ENCODE assay signal across 21 cellular contexts in genomic region chr20:47557218-47557617, GRCh38. TPM values are rescaled to one million over a fixed set of nuclear protein-coding genes. Genes with fewer than 3 reads are reported as not detected.
DNase-seq lines count a peak whose midpoint lies in the region; ATAC-seq, FAIRE-seq and TF ChIP-seq lines count a peak whose summit lies in the region.
"Had no signal": no experiment of that assay in that cellular context is flagged by ENCODE, and none has a peak within 500 bp of the region (broad histone marks: within the 10 kb centered on the region; RNA-seq: fewer than 3 reads in every experiment).

No MANE protein-coding gene starts in this region.

- 78% methylated on average over 2 of the region's 2 CpGs for WGBS in A549 (ENCODE audit: missing lambda C conversion rate)
- 70% methylated on average over 2 of the region's 2 CpGs for WGBS in HUES64

- H4K20me1 ChIP-seq in SU-DHL-6 (ENCODE audit: low read depth, low read length) = peaks cover 53% of the 10 kb centered on the region

- H3K4me1 Mint-ChIP-seq in naive B cell = peaks cover 29 to 80% (median 65%) of the 10 kb centered on the region in 3 donors

- peak overlapping the region; percentile 10; the same call in 1 of the 3 replicates for H3K4me2 ChIP-seq in A549
- peak overlapping the region; percentile 29 for H3K4me2 ChIP-seq in SU-DHL-6 (ENCODE audit: low read depth, low read length, poor library complexity, severe bottlenecking)

- ATAC-seq in A549 (no peak), naive B cell (ENCODE audit: low read depth in 2 of 2) (no peak), HG03280 (IDR thresholded peaks at IDR 0.05; ENCODE audit: unreplicated experiment) (no peak)

- peaks cover 0 to 3% (median 0%) of the 10 kb centered on the region in 7 donors for H3K9me3 Mint-ChIP-seq in naive B cell
- H3K9me3 Mint-ChIP-seq: HFFc6 had no signal

- no peak for TF ChIP-seq POLR2A in A549 (IDR thresholded peaks at IDR 0.05; ENCODE audit: low read length)

- no peaks in the 10 kb centered on the region for H3K27me3 ChIP-seq in HUES64 (ENCODE audit: insufficient read depth, low read length)
- H3K27me3 ChIP-seq in SU-DHL-6 (ENCODE audit: low read length) = no peaks in the 10 kb centered on the region
- no peaks in the 10 kb centered on the region for H3K27me3 ChIP-seq in dorsolateral prefrontal cortex

- POLR2A ChIA-PET in A549 (lab: Yijun Ruan, JAX) = no interaction called here

- H3K4me3 Mint-ChIP-seq in naive B cell = no peak overlapping the region

- no peak for TF ChIP-seq EP300 in A549 (IDR thresholded peaks at IDR 0.05)

- H3K4me1 ChIP-seq in A549 = peaks cover 61% of the 10 kb centered on the region
- H3K4me1 ChIP-seq in HUES64 (ENCODE audit: insufficient read depth, low read length) = peaks cover 38% of the 10 kb centered on the region

- H2AFZ ChIP-seq in SU-DHL-6 (ENCODE audit: low read depth, low read length, severe bottlenecking) = no peak overlapping the region

- H3K9me3 ChIP-seq in A549 = no peaks in the 10 kb centered on the region
- no peaks in the 10 kb centered on the region for H3K9me3 ChIP-seq in HUES64 (ENCODE audit: insufficient read depth, low read depth, low read length)
- H3K9me3 ChIP-seq in SU-DHL-6 (ENCODE audit: insufficient read depth, low read length) = no peaks in the 10 kb centered on the region; the same call in 1 of the 2 replicates
- H3K9me3 ChIP-seq: Caco-2 had no signal

- DNase-seq in A549 (ENCODE audit: low read depth in 1 of 2, low spot score in 1 of 2) (no peak), naive B cell (no peak), CD1c-positive myeloid dendritic cell (ENCODE audit: extremely low spot score) (no peak), NCI-H2029 (lab: John Stamatoyannopoulos, UW) (no peak), dorsolateral prefrontal cortex (no peak)
- DNase-seq: Caco-2, DMS79, HFFc6, NCI-H1436, NCI-H2081 treated with DMSO at 0.1 percent for 48 hours, NCI-H226, SHP77 had no signal

- H3K27me3 Mint-ChIP-seq in naive B cell = no peaks in the 10 kb centered on the region

- peaks cover 0 to 10% of the 10 kb centered on the region in 2 donors for H3K36me3 Mint-ChIP-seq in naive B cell

- H3K27ac ChIP-seq in A549 = no peak overlapping the region
- peak overlapping the region; percentile 62; the same call in 1 of the 2 replicates for H3K27ac ChIP-seq in HUES64 (ENCODE audit: low read depth, low read length)
- peak overlapping the region; percentile 32; the same call in 1 of the 2 replicates for H3K27ac ChIP-seq in SU-DHL-6 (ENCODE audit: low read depth, low read length)
- H3K27ac ChIP-seq in dorsolateral prefrontal cortex = no peak overlapping the region
- H3K27ac ChIP-seq: C4-2B had no signal

- CTCF ChIA-PET in A549 (lab: Yijun Ruan, JAX) = interaction anchor here (0.6 to 1.0 kb wide), 3 partner anchors 14 to 277 kb away, joined by 3 read pairs; no protein-coding TSS in a partner anchor

- H3K4me3 ChIP-seq in A549 = no peak overlapping the region
- peak overlapping the region; percentile 3; the same call in 1 of the 2 replicates for H3K4me3 ChIP-seq in HUES64 (ENCODE audit: low read length)
- no peak overlapping the region for H3K4me3 ChIP-seq in SU-DHL-6 (ENCODE audit: insufficient read depth, low read length, poor library complexity, severe bottlenecking)
- H3K4me3 ChIP-seq in dorsolateral prefrontal cortex = no peak overlapping the region

- TF ChIP-seq CTCF in A549 (IDR thresholded peaks at IDR 0.05) = no peak
- no peak for TF ChIP-seq CTCF in SU-DHL-6 (IDR thresholded peaks at IDR 0.05; ENCODE audit: insufficient read depth, low read length, poor library complexity, severe bottlenecking)
- TF ChIP-seq CTCF in dorsolateral prefrontal cortex (IDR thresholded peaks at IDR 0.05 in 54 of 56, conservative IDR thresholded peaks at IDR 0.05 in 2 of 56; ENCODE audit: low read depth in 1 of 56, partially characterized antibody in 56 of 56) = no peak

- H3K36me3 ChIP-seq in HUES64 (ENCODE audit: insufficient read depth, low read length) (no peaks in the 10 kb centered on the region; the same call in 1 of the 2 replicates), SU-DHL-6 (ENCODE audit: low read length) (peaks cover 12% of the 10 kb centered on the region)

- no peaks in the 10 kb centered on the region for H3K9me2 ChIP-seq in SU-DHL-6 (replicated peaks; ENCODE audit: insufficient read depth, low read length)

- no peak for TF ChIP-seq RAD21 in A549 (conservative IDR thresholded peaks at IDR 0.05 in 1 of 2, IDR thresholded peaks at IDR 0.05 in 1 of 2)

- no peak for FAIRE-seq in A549 (lab: Jason Lieb, UNC)
- FAIRE-seq: G401.6, GM12892, GM19239, H1, RCC 7860 had no signal

- H3K9ac ChIP-seq in HUES64 (ENCODE audit: low read depth, low read length) = peak overlapping the region; percentile 2; the same call in 1 of the 2 replicates
- H3K9ac ChIP-seq in SU-DHL-6 (ENCODE audit: low read length) = no peak overlapping the region

- peaks cover 89% of the 10 kb centered on the region for H3K79me2 ChIP-seq in SU-DHL-6 (ENCODE audit: insufficient read depth, low read length)

- intact Hi-C loops in dorsolateral prefrontal cortex (cut with DNase I) = no loop called here

- H3F3A ChIP-seq in SU-DHL-6 (ENCODE audit: insufficient read depth) = peaks cover 62% of the 10 kb centered on the region

- peak overlapping the region in 4 of 6 donors; percentile 3 to 38 (median 24) for H3K27ac Mint-ChIP-seq in naive B cell

TF ChIP-seq in A549, 52 proteins besides CTCF, POLR2A, EP300 and RAD21:
- no peak for TF ChIP-seq HEYL (CRISPR knock-in tag; IDR thresholded peaks at IDR 0.05)

RNA-seq across cellular contexts. Expression of gene NCOA3, which starts 55.5 kb away (rescaled TPM):
- polyA plus RNA-seq in A549 (2011; rRNA removed) (135 and 136 TPM in 2 replicates), A549 (2017; fragmentation: RNase III; extraction: RNeasy Plus Mini Kit Qiagen cat#74134 plus additional on column Dnase treatment) (35.8 to 43.4 TPM (median 42.9 TPM) in 3 replicates), naive B cell (ENCODE audit: low read depth in 6 of 6) (10 to 100 TPM; 22.7 to 70.9 (median 54.1) TPM)
- 27.5 and 35.2 TPM in 2 replicates for polyA plus RNA-seq in A549 (2012; cell fraction: cytosol; rRNA removed)
- 28.3 and 32.1 TPM in 2 replicates for polyA plus RNA-seq in A549 (2012; cell fraction: nucleus; rRNA removed)
- polyA minus RNA-seq in A549 (2011; rRNA and poly(A)+ RNA removed) = 179 and 198 TPM in 2 replicates
- 8.6 TPM for polyA plus RNA-seq in HUES64 (2013, experiment 1 of 2)
- polyA plus RNA-seq in HUES64 (2013, experiment 2 of 2) = 9.0 TPM
- 10 to 100 TPM; 15.5 to 33.7 (median 20.9) TPM for total RNA-seq in dorsolateral prefrontal cortex

Comparison
In these comparisons a context has a peak if more than half of its experiments do, and no peak if none do; other contexts are left out.
1. H3K27ac ChIP-seq: peak in HUES64 (single experiment) and SU-DHL-6 (single experiment); none in A549 (0 of 2) and dorsolateral prefrontal cortex (0 of 59).